15 cellular contexts compared by ENCODE assay signal in genomic region chr10:114624941-114625780, GRCh38. TPM values are rescaled to one million over a fixed set of nuclear protein-coding genes. Genes with fewer than 3 reads are reported as not detected.
DNase-seq lines count a peak whose midpoint lies in the region; ATAC-seq and TF ChIP-seq lines count a peak whose summit lies in the region.
"Had no signal": no experiment of that assay in that cellular context is flagged by ENCODE, and none has a peak within 500 bp of the region (broad histone marks: within the 10 kb centered on the region; RNA-seq: fewer than 3 reads in every experiment).

No MANE protein-coding gene starts in this region.

- H3K9ac ChIP-seq in smooth muscle cell (ENCODE audit: low read depth) = no peak overlapping the region

- TF ChIP-seq CTCF in PC-9 (conservative IDR thresholded peaks at IDR 0.05) = no peak
- no peak for TF ChIP-seq CTCF in smooth muscle cell (IDR thresholded peaks at IDR 0.05; ENCODE audit: borderline replicate concordance, insufficient read depth, poor library complexity, severe bottlenecking)

- DNase-seq in EL (peak; percentile 63), PC-9 (peak; percentile 22 to 93), smooth muscle cell (lab: John Stamatoyannopoulos, UW; ENCODE audit: unreplicated experiment) (no peak)
- no peak for DNase-seq in activated T-cell treated with anti-CD3 and anti-CD28 coated beads, Interleukin-2, amount 50 U/mL, for 48 hours
- no peak for DNase-seq in stimulated activated CD4-positive, alpha-beta T cell treated with anti-CD3 and anti-CD28 coated beads, Interleukin-1b, Interleukin-23, amount 100 ng/mL, for 48 hours
- DNase-seq in naive thymus-derived CD4-positive, alpha-beta T cell = no peak
- DNase-seq: activated CD4-positive, alpha-beta T cell treated with anti-CD3 and anti-CD28 coated beads, Interleukin-2, amount 10 ng/mL, durations not matched to agents 7 days and 5 days; GOT3; hippocampal formation; NCI-H345; pancreas had no signal

- H2AFZ ChIP-seq in PC-9 (no peak overlapping the region), smooth muscle cell (ENCODE audit: low read depth) (no peak overlapping the region)

- ATAC-seq in esophagus mucosa (peak; percentile 83), GM19463 (IDR thresholded peaks at IDR 0.05; ENCODE audit: unreplicated experiment) (no peak)
- ATAC-seq in naive thymus-derived CD4-positive, alpha-beta T cell = no peak
- ATAC-seq: pancreas had no signal

- H3K4me3 ChIP-seq in PC-9 (no peak overlapping the region; the same call in 1 of the 2 replicates), smooth muscle cell (no peak overlapping the region)
- no peak overlapping the region for H3K4me3 ChIP-seq in naive thymus-derived CD4-positive, alpha-beta T cell (ENCODE audit: low read length)
- H3K4me3 ChIP-seq: pancreas had no signal

- CTCF ChIA-PET in PC-9 (lab: Charles Lee) = interaction anchor here (1.0 kb wide), 1 partner anchor 59 kb away, joined by 4 read pairs; no protein-coding TSS in a partner anchor
- CTCF ChIA-PET in naive thymus-derived CD4-positive, alpha-beta T cell (lab: Charles Lee) = no interaction called here

- peak overlapping the region; percentile 91 for H3K27ac ChIP-seq in PC-9
- H3K27ac ChIP-seq in smooth muscle cell (ENCODE audit: low read depth) = peak overlapping the region; percentile 44
- no peak overlapping the region for H3K27ac ChIP-seq in naive thymus-derived CD4-positive, alpha-beta T cell (ENCODE audit: low read depth, low read length)

- peaks cover 0 to 13% (median 0%) of the 10 kb centered on the region in 7 donors for H3K4me1 Mint-ChIP-seq in naive thymus-derived CD4-positive, alpha-beta T cell

- peaks cover 0 to 14% (median 7%) of the 10 kb centered on the region in 5 donors for H3K36me3 Mint-ChIP-seq in naive thymus-derived CD4-positive, alpha-beta T cell

- peaks cover 43% of the 10 kb centered on the region for H3F3A ChIP-seq in PC-9 (ENCODE audit: insufficient read depth, low read depth)
- H3F3A ChIP-seq in smooth muscle cell (ENCODE audit: low read depth) = peaks cover 5% of the 10 kb centered on the region

- peaks cover 0 to 30% (median 9%) of the 10 kb centered on the region in 11 donors for H3K9me3 Mint-ChIP-seq in naive thymus-derived CD4-positive, alpha-beta T cell

- H3K9me2 ChIP-seq in PC-9 (ENCODE audit: insufficient read depth) = no peaks in the 10 kb centered on the region

- H3K27me3 ChIP-seq in PC-9 (ENCODE audit: insufficient read depth, low read depth) (no peaks in the 10 kb centered on the region), smooth muscle cell (ENCODE audit: low read depth) (no peaks in the 10 kb centered on the region)
- H3K27me3 ChIP-seq in naive thymus-derived CD4-positive, alpha-beta T cell (ENCODE audit: control insufficient read depth in 2 of 2, insufficient read depth in 2 of 2, low read length in 2 of 2) = no peaks in the 10 kb centered on the region
- H3K27me3 ChIP-seq: pancreas had no signal

- H3K27me3 Mint-ChIP-seq in naive thymus-derived CD4-positive, alpha-beta T cell = peaks cover 5 to 16% (median 12%) of the 10 kb centered on the region in 5 donors

- WGBS in smooth muscle cell (ENCODE audit: low lambda C conversion rate) = 76% methylated on average over 5 of the region's 5 CpGs

- POLR2A ChIA-PET in PC-9 (lab: Charles Lee; ENCODE audit: unreplicated experiment) = interaction anchor here (0.6 to 1.0 kb wide), 6 partner anchors 9 to 438 kb away, joined by 3 to 18 read pairs (median 6); no protein-coding TSS in a partner anchor
- POLR2A ChIA-PET in naive thymus-derived CD4-positive, alpha-beta T cell (lab: Charles Lee) = no interaction called here

- H3K9me3 ChIP-seq in PC-9 (ENCODE audit: insufficient read depth, low read depth) = no peaks in the 10 kb centered on the region
- no peaks in the 10 kb centered on the region for H3K9me3 ChIP-seq in smooth muscle cell (replicated peaks; ENCODE audit: low read depth)
- H3K9me3 ChIP-seq in naive thymus-derived CD4-positive, alpha-beta T cell (ENCODE audit: control insufficient read depth in 2 of 3, low read length in 3 of 3) = no peaks in the 10 kb centered on the region
- H3K9me3 ChIP-seq: pancreas had no signal

- no TSS peak for BruUV-seq in PC-9 (replicated peaks; lab: Mats Ljungman, UMichigan)

- intact Hi-C loops in PC-9 (cut with micrococcal nuclease; ENCODE audit: unreplicated experiment) = loop anchor here (1.0 to 5.0 kb wide), 4 partner anchors 8 to 232 kb away; no protein-coding TSS in a partner anchor
- intact Hi-C loops in naive thymus-derived CD4-positive, alpha-beta T cell (cut with micrococcal nuclease) = no loop called here

- H3K79me2 ChIP-seq in PC-9 (ENCODE audit: low read depth) (no peaks in the 10 kb centered on the region), smooth muscle cell (ENCODE audit: low read depth) (no peaks in the 10 kb centered on the region)

- H3K4me2 ChIP-seq in PC-9 (peak overlapping the region; percentile 65), smooth muscle cell (no peak overlapping the region)

- H3K36me3 ChIP-seq in PC-9 (ENCODE audit: low read depth) (no peaks in the 10 kb centered on the region), smooth muscle cell (ENCODE audit: low read depth) (no peaks in the 10 kb centered on the region)
- H3K36me3 ChIP-seq in naive thymus-derived CD4-positive, alpha-beta T cell (ENCODE audit: control insufficient read depth in 2 of 3, insufficient read depth in 3 of 3, low read length in 3 of 3) = no peaks in the 10 kb centered on the region
- H3K36me3 ChIP-seq: pancreas had no signal

- no peaks in the 10 kb centered on the region for H4K20me1 ChIP-seq in PC-9 (ENCODE audit: insufficient read depth)
- no peaks in the 10 kb centered on the region for H4K20me1 ChIP-seq in smooth muscle cell (ENCODE audit: low read depth)

- no peak overlapping the region for H3K27ac Mint-ChIP-seq in naive thymus-derived CD4-positive, alpha-beta T cell
- H3K27ac Mint-ChIP-seq: activated CD4-positive, alpha-beta T cell treated with anti-CD3 and anti-CD28 coated beads, Interleukin-2, amount 10 ng/mL, durations not matched to agents 7 days and 5 days; activated T-helper 1 cell treated with anti-CD3 and anti-CD28 coated beads, Interleukin-12 subunit alpha, Interleukin-12 subunit beta, Interleukin-2, Interleukin-4 antibody, amounts not matched to agents 30 ng/mL and 10 ng/mL and 1 ng/mL, durations not matched to agents 14 hours and 24 hours and 36 hours; T-helper 1 cell treated with Interleukin-12 subunit alpha and Interleukin-12 subunit beta and Interleukin-4 antibody, amounts not matched to agents 30 μg/mL and 1 μg/mL, for 36 hours had no signal

- H3K4me1 ChIP-seq in PC-9 (replicated peaks; ENCODE audit: insufficient read depth) = peaks cover 69% of the 10 kb centered on the region
- peaks cover 8% of the 10 kb centered on the region for H3K4me1 ChIP-seq in smooth muscle cell (ENCODE audit: low read depth)
- no peaks in the 10 kb centered on the region for H3K4me1 ChIP-seq in naive thymus-derived CD4-positive, alpha-beta T cell (ENCODE audit: control insufficient read depth in 2 of 2, insufficient read depth in 2 of 2, low read length in 2 of 2)

- no peak overlapping the region for H3K4me3 Mint-ChIP-seq in naive thymus-derived CD4-positive, alpha-beta T cell
- H3K4me3 Mint-ChIP-seq: activated CD4-positive, alpha-beta T cell treated with anti-CD3 and anti-CD28 coated beads, Interleukin-2, amount 10 ng/mL, durations not matched to agents 7 days and 5 days; activated T-helper 1 cell treated with anti-CD3 and anti-CD28 coated beads, Interleukin-12 subunit alpha, Interleukin-12 subunit beta, Interleukin-2, Interleukin-4 antibody, amounts not matched to agents 30 ng/mL and 10 ng/mL and 1 ng/mL, durations not matched to agents 14 hours and 24 hours and 36 hours; T-helper 1 cell treated with Interleukin-12 subunit alpha and Interleukin-12 subunit beta and Interleukin-4 antibody, amounts not matched to agents 30 μg/mL and 1 μg/mL, for 36 hours had no signal

RNA-seq across cellular contexts. Expression of gene ABLIM1, which starts 32.9 kb away (rescaled TPM):
- total RNA-seq in PC-9 (2021) (63.1 and 68.7 TPM in 2 replicates), esophagus mucosa (304 TPM), smooth muscle cell (8.9 and 17.6 TPM in 2 replicates)
- 1.6 and 3.4 TPM in 2 replicates for polyA plus RNA-seq in smooth muscle cell
- total RNA-seq in naive thymus-derived CD4-positive, alpha-beta T cell = 100 to 1,000 TPM; 109 to 362 (median 258) TPM
- 100 to 1,000 TPM; 372 to 440 TPM for polyA plus RNA-seq in naive thymus-derived CD4-positive, alpha-beta T cell

Comparison
In these comparisons a context has a peak if more than half of its experiments do, and no peak if none do; other contexts are left out.
1. DNase-seq: peak in EL (single experiment) and PC-9 (2 of 2); none in smooth muscle cell (single experiment), activated T-cell treated with anti-CD3 and anti-CD28 coated beads, Interleukin-2, amount 50 U/mL, for 48 hours (0 of 2), stimulated activated CD4-positive, alpha-beta T cell treated with anti-CD3 and anti-CD28 coated beads, Interleukin-1b, Interleukin-23, amount 100 ng/mL, for 48 hours (single experiment) and naive thymus-derived CD4-positive, alpha-beta T cell (0 of 9).